In genomic region chrX:129933700-129934099, GRCh38 we compare ENCODE assay signal across 15 cellular contexts. TPM values are rescaled to one million over a fixed set of nuclear protein-coding genes. Genes with fewer than 3 reads are reported as not detected.
DNase-seq lines count a peak whose midpoint lies in the region; ATAC-seq and TF ChIP-seq lines count a peak whose summit lies in the region.
"Had no signal": no experiment of that assay in that cellular context is flagged by ENCODE, and none has a peak within 500 bp of the region (broad histone marks: within the 10 kb centered on the region; RNA-seq: fewer than 3 reads in every experiment).

No MANE protein-coding gene starts in this region.

- H3K4me1 ChIP-seq in adrenal gland (replicated peaks in 1 of 2) = no peaks in the 10 kb centered on the region
- H3K4me1 ChIP-seq: pancreas, tibial artery had no signal

- 71 to 96% (median 79%) methylated on average over 4 to 7 of the region's 7 CpGs for WGBS in adrenal gland, 4 donors

- peaks cover 4% of the 10 kb centered on the region for H3K36me3 Mint-ChIP-seq in T-helper 1 cell treated with Interleukin-12 subunit alpha and Interleukin-12 subunit beta and Interleukin-4 antibody, amounts not matched to agents 30 μg/mL and 1 μg/mL, for 36 hours (ENCODE audit: low read depth)
- no peaks in the 10 kb centered on the region for H3K36me3 Mint-ChIP-seq in HFFc6 (ENCODE audit: low read depth)
- H3K36me3 Mint-ChIP-seq in dendritic cell treated with granulocyte-macrophage colony-stimulating factor and Interleukin-4, amounts not matched to agents 40 ng/mL and 50 ng/mL, for 4 days (ENCODE audit: low read depth) = peaks cover 9% of the 10 kb centered on the region
- peaks cover 5% of the 10 kb centered on the region for H3K36me3 Mint-ChIP-seq in neural crest cell (ENCODE audit: low read depth)

- H3K27me3 Mint-ChIP-seq in T-helper 1 cell treated with Interleukin-12 subunit alpha and Interleukin-12 subunit beta and Interleukin-4 antibody, amounts not matched to agents 30 μg/mL and 1 μg/mL, for 36 hours (ENCODE audit: low read depth) = peaks cover 32% of the 10 kb centered on the region
- H3K27me3 Mint-ChIP-seq in HFFc6 (ENCODE audit: insufficient read depth) (peaks cover 19% of the 10 kb centered on the region), neural crest cell (ENCODE audit: low read depth) (peaks cover 39% of the 10 kb centered on the region)
- H3K27me3 Mint-ChIP-seq in dendritic cell treated with granulocyte-macrophage colony-stimulating factor and Interleukin-4, amounts not matched to agents 40 ng/mL and 50 ng/mL, for 4 days = peaks cover 34% of the 10 kb centered on the region

- no peaks in the 10 kb centered on the region for H3K9me3 ChIP-seq in adrenal gland (replicated peaks in 1 of 3)
- H3K9me3 ChIP-seq: pancreas, tibial artery had no signal

- no peaks in the 10 kb centered on the region for H3K9me3 Mint-ChIP-seq in T-helper 1 cell treated with Interleukin-12 subunit alpha and Interleukin-12 subunit beta and Interleukin-4 antibody, amounts not matched to agents 30 μg/mL and 1 μg/mL, for 36 hours
- no peaks in the 10 kb centered on the region for H3K9me3 Mint-ChIP-seq in HFFc6
- no peaks in the 10 kb centered on the region for H3K9me3 Mint-ChIP-seq in dendritic cell treated with granulocyte-macrophage colony-stimulating factor and Interleukin-4, amounts not matched to agents 40 ng/mL and 50 ng/mL, for 4 days
- H3K9me3 Mint-ChIP-seq in neural crest cell = no peaks in the 10 kb centered on the region

- peak overlapping the region; percentile 45 for H3K27ac Mint-ChIP-seq in T-helper 1 cell treated with Interleukin-12 subunit alpha and Interleukin-12 subunit beta and Interleukin-4 antibody, amounts not matched to agents 30 μg/mL and 1 μg/mL, for 36 hours
- H3K27ac Mint-ChIP-seq in HFFc6 = no peak overlapping the region
- no peak overlapping the region for H3K27ac Mint-ChIP-seq in dendritic cell treated with granulocyte-macrophage colony-stimulating factor and Interleukin-4, amounts not matched to agents 40 ng/mL and 50 ng/mL, for 4 days
- peak overlapping the region; percentile 88 for H3K27ac Mint-ChIP-seq in neural crest cell (ENCODE audit: unreplicated experiment)

- no peak overlapping the region for H3K27ac ChIP-seq in adrenal gland
- H3K27ac ChIP-seq: pancreas had no signal

- no peaks in the 10 kb centered on the region for H3K36me3 ChIP-seq in adrenal gland (replicated peaks in 1 of 2)
- H3K36me3 ChIP-seq: pancreas, tibial artery had no signal

- ATAC-seq in HG03095 (IDR thresholded peaks at IDR 0.05; ENCODE audit: unreplicated experiment) = no peak
- ATAC-seq: pancreas had no signal

- H3K4me3 Mint-ChIP-seq in T-helper 1 cell treated with Interleukin-12 subunit alpha and Interleukin-12 subunit beta and Interleukin-4 antibody, amounts not matched to agents 30 μg/mL and 1 μg/mL, for 36 hours = peak overlapping the region; percentile 74
- H3K4me3 Mint-ChIP-seq in HFFc6 = peak overlapping the region; percentile 41
- H3K4me3 Mint-ChIP-seq in dendritic cell treated with granulocyte-macrophage colony-stimulating factor and Interleukin-4, amounts not matched to agents 40 ng/mL and 50 ng/mL, for 4 days = peak overlapping the region; percentile 63
- peak overlapping the region; percentile 87 for H3K4me3 Mint-ChIP-seq in neural crest cell

- peaks cover 4% of the 10 kb centered on the region for H3K27me3 ChIP-seq in adrenal gland
- H3K27me3 ChIP-seq: pancreas, tibial artery had no signal

- DNase-seq in T-helper 1 cell = no peak
- no peak for DNase-seq in HFFc6
- no peak for DNase-seq in neural crest cell (ENCODE audit: low read depth, low spot score)
- no peak for DNase-seq in adrenal gland
- DNase-seq in NCI-H526 (lab: John Stamatoyannopoulos, UW) = no peak
- DNase-seq: activated CD4-positive, alpha-beta T cell treated with anti-CD3 and anti-CD28 coated beads for 1 hour; activated naive CD4-positive, alpha-beta T cell; mesenchymal stem cell; MV-4-11; NCI-H345 had no signal

- TF ChIP-seq POLR2A in adrenal gland (IDR thresholded peaks at IDR 0.05) = no peak

- H3K4me3 ChIP-seq in adrenal gland = no peak overlapping the region

- TF ChIP-seq CTCF in HFFc6 (IDR thresholded peaks at IDR 0.05) (no peak), neural crest cell (conservative IDR thresholded peaks at IDR 0.05) (no peak), adrenal gland (IDR thresholded peaks at IDR 0.05) (no peak)

- intact Hi-C loops in dendritic cell treated with granulocyte-macrophage colony-stimulating factor and Interleukin-4, amounts not matched to agents 40 ng/mL and 50 ng/mL, for 4 days (cut with micrococcal nuclease) = loop anchor here (2.0 kb wide), 1 partner anchor 49 kb away; the partner anchor contains the start of gene BCORL1
- intact Hi-C loops in adrenal gland (cut with DNase I) = no loop called here

- peaks cover 9% of the 10 kb centered on the region for H3K4me1 Mint-ChIP-seq in T-helper 1 cell treated with Interleukin-12 subunit alpha and Interleukin-12 subunit beta and Interleukin-4 antibody, amounts not matched to agents 30 μg/mL and 1 μg/mL, for 36 hours (ENCODE audit: low read depth)
- H3K4me1 Mint-ChIP-seq in HFFc6 (ENCODE audit: low read depth) = no peaks in the 10 kb centered on the region
- peaks cover 10% of the 10 kb centered on the region for H3K4me1 Mint-ChIP-seq in dendritic cell treated with granulocyte-macrophage colony-stimulating factor and Interleukin-4, amounts not matched to agents 40 ng/mL and 50 ng/mL, for 4 days (ENCODE audit: low read depth)
- H3K4me1 Mint-ChIP-seq in neural crest cell = peaks cover 30% of the 10 kb centered on the region

RNA-seq across cellular contexts. Expression of gene UTP14A, which starts 27.7 kb away (rescaled TPM):
- total RNA-seq in HFFc6 (2021; fragmentation: NEBNext Ultra II Directional; extraction: Animal tissue kit (Norgen Biotek cat#: 25700)) = 10 to 100 TPM; 22.7 to 29.9 (median 23.3) TPM
- total RNA-seq in neural crest cell (24.1 and 26.3 TPM in 2 replicates), adrenal gland (10 to 100 TPM; 10.1 to 17.5 (median 15.1) TPM)
- polyA plus RNA-seq in adrenal gland = 10 to 100 TPM; 10.7 to 28.1 (median 11.1) TPM

RNA-seq across cellular contexts. Expression of gene BCORL1, which starts 48.7 kb away (rescaled TPM):
- 10 to 100 TPM; 13.3 to 18.3 (median 14.8) TPM for total RNA-seq in HFFc6 (2021; fragmentation: NEBNext Ultra II Directional; extraction: Animal tissue kit (Norgen Biotek cat#: 25700))
- total RNA-seq in neural crest cell (46.2 and 53.7 TPM in 2 replicates), adrenal gland (10 to 100 TPM in 4 of 8 donors, 1 to 10 TPM in 4; 4.2 to 18.5 (median 10.2) TPM)
- 1 to 10 TPM; 2.8 to 8.4 (median 5.5) TPM for polyA plus RNA-seq in adrenal gland

Comparison
In these comparisons a context has a peak if more than half of its experiments do, and no peak if none do; other contexts are left out.
1. H3K27ac Mint-ChIP-seq: peak in T-helper 1 cell treated with Interleukin-12 subunit alpha and Interleukin-12 subunit beta and Interleukin-4 antibody, amounts not matched to agents 30 μg/mL and 1 μg/mL, for 36 hours (single experiment) and neural crest cell (single experiment); none in HFFc6 (single experiment) and dendritic cell treated with granulocyte-macrophage colony-stimulating factor and Interleukin-4, amounts not matched to agents 40 ng/mL and 50 ng/mL, for 4 days (single experiment).
2. Peak in every context shown above with its lines, with median percentiles within 50 percentile points of each other: H3K4me3 Mint-ChIP-seq.